In genomic region chr5:61535828-61536227, GRCh38 we compare ENCODE assay signal across 29 cellular contexts.
"Had no signal": no experiment of that assay in that cellular context is flagged by ENCODE, and none has a peak within 500 bp of the region (broad histone marks: within the 10 kb centered on the region; RNA-seq: fewer than 3 reads in every experiment).

No MANE protein-coding gene starts in this region.

- H3K4me3 ChIP-seq: stomach, suprapubic skin, testis, thoracic aorta, thyroid gland, tibial artery, tibial nerve, transverse colon, upper lobe of left lung, upper lobe of right lung, uterus, vagina had no signal

- H3K27me3 ChIP-seq: stomach, suprapubic skin, testis, thyroid gland, tibial artery, tibial nerve, transverse colon, upper lobe of left lung, upper lobe of right lung, uterus, vagina had no signal

- H3K4me1 Mint-ChIP-seq: stimulated activated memory B cell treated with anti-CD40 and anti-IgM and Interleukin-4, amounts not matched to agents 10 μg/mL and 1 μg/mL and 100 μg/mL, for 72 hours had no signal

- H3K4me3 Mint-ChIP-seq: stimulated activated effector memory CD8-positive, alpha-beta T cell treated with anti-CD3 and anti-CD28 coated beads, Interleukin-12 subunit alpha, Interleukin-12 subunit beta, amount 100 ng/mL, for 72 hours; stimulated activated memory B cell treated with anti-CD40 and anti-IgM and Interleukin-4, amounts not matched to agents 10 μg/mL and 1 μg/mL and 100 μg/mL, for 72 hours; stimulated activated naive B cell treated with anti-CD40 and anti-IgM and Interleukin-4, amounts not matched to agents 10 μg/mL and 1 μg/mL and 100 μg/mL, for 72 hours; stimulated activated naive CD8-positive, alpha-beta T cell treated with anti-CD3 and anti-CD28 coated beads, Interleukin-15, amount 100 ng/mL, for 72 hours; stimulated activated naive CD8-positive, alpha-beta T cell treated with anti-CD3 and anti-CD28 coated beads, Interleukin-15, Interleukin-2, amounts not matched to agents 100 ng/mL and 50 ng/mL, for 24 hours; type B pancreatic cell had no signal

- FAIRE-seq: urothelium cell line had no signal

- H3K36me3 ChIP-seq: uterus had no signal

- H3K27me3 Mint-ChIP-seq: stimulated activated memory B cell treated with anti-CD40 and anti-IgM and Interleukin-4, amounts not matched to agents 10 μg/mL and 1 μg/mL and 100 μg/mL, for 72 hours; stimulated activated naive B cell treated with anti-CD40 and anti-IgM and Interleukin-4, amounts not matched to agents 10 μg/mL and 1 μg/mL and 100 μg/mL, for 72 hours; stimulated activated naive CD8-positive, alpha-beta T cell treated with anti-CD3 and anti-CD28 coated beads, Interleukin-15, amount 100 ng/mL, for 72 hours; stimulated activated naive CD8-positive, alpha-beta T cell treated with anti-CD3 and anti-CD28 coated beads, Interleukin-15, Interleukin-2, amounts not matched to agents 100 ng/mL and 50 ng/mL, for 24 hours; type B pancreatic cell had no signal

- H3K27ac Mint-ChIP-seq: stimulated activated effector memory CD8-positive, alpha-beta T cell treated with anti-CD3 and anti-CD28 coated beads, Interleukin-12 subunit alpha, Interleukin-12 subunit beta, amount 100 ng/mL, for 72 hours; stimulated activated memory B cell treated with anti-CD40 and anti-IgM and Interleukin-4, amounts not matched to agents 10 μg/mL and 1 μg/mL and 100 μg/mL, for 72 hours; stimulated activated naive B cell treated with anti-CD40 and anti-IgM and Interleukin-4, amounts not matched to agents 10 μg/mL and 1 μg/mL and 100 μg/mL, for 72 hours; stimulated activated naive CD8-positive, alpha-beta T cell treated with anti-CD3 and anti-CD28 coated beads, Interleukin-15, amount 100 ng/mL, for 72 hours; stimulated activated naive CD8-positive, alpha-beta T cell treated with anti-CD3 and anti-CD28 coated beads, Interleukin-15, Interleukin-2, amounts not matched to agents 100 ng/mL and 50 ng/mL, for 24 hours; type B pancreatic cell had no signal

- ATAC-seq: stimulated activated effector memory CD8-positive, alpha-beta T cell treated with anti-CD3 and anti-CD28 coated beads, Interleukin-12 subunit alpha, Interleukin-12 subunit beta, amount 100 ng/mL, for 72 hours; stimulated activated memory B cell treated with anti-CD40 and anti-IgM and Interleukin-4, amounts not matched to agents 10 μg/mL and 1 μg/mL and 100 μg/mL, for 72 hours; stimulated activated naive B cell treated with anti-CD40 and anti-IgM and Interleukin-4, amounts not matched to agents 10 μg/mL and 1 μg/mL and 100 μg/mL, for 72 hours; stimulated activated naive CD8-positive, alpha-beta T cell treated with anti-CD3 and anti-CD28 coated beads, Interleukin-15, amount 100 ng/mL, for 72 hours; stimulated activated naive CD8-positive, alpha-beta T cell treated with anti-CD3 and anti-CD28 coated beads, Interleukin-15, Interleukin-2, amounts not matched to agents 100 U/mL and 50 U/mL, for 24 hours; upper lobe of right lung had no signal

- DNase-seq: stimulated activated CD4-positive, alpha-beta T cell treated with anti-CD3 and anti-CD28 coated beads, Interleukin-2, amount 100 ng/mL, for 48 hours; stimulated activated CD4-positive, alpha-beta T cell treated with anti-CD3 and anti-CD28 coated beads, Interleukin-4, amount 100 ng/mL, for 1 hour; stimulated activated CD4-positive, alpha-beta T cell treated with anti-CD3 and anti-CD28 coated beads, Interleukin-4, amount 100 ng/mL, for 24 hours; stimulated activated CD4-positive, alpha-beta T cell treated with anti-CD3 and anti-CD28 coated beads, Interleukin-4, amount 100 ng/mL, for 4 hours; stimulated activated CD8-positive, alpha-beta memory T cell treated with anti-CD3 and anti-CD28 coated beads, Interleukin-4, amount 100 ng/mL, for 48 hours; stimulated activated naive B cell treated with anti-CD40 and anti-IgM and Interleukin-4, amounts not matched to agents 10 μg/mL and 1 μg/mL and 100 μg/mL, for 72 hours; stimulated activated naive CD4-positive, alpha-beta T cell; stimulated activated naive CD4-positive, alpha-beta T cell treated with Interleukin-2 at 50 U/mL for 16 hours; stimulated activated naive CD8-positive, alpha-beta T cell treated with anti-CD3 and anti-CD28 coated beads, Interleukin-15, amount 100 ng/mL, for 72 hours; stimulated activated naive CD8-positive, alpha-beta T cell treated with anti-CD3 and anti-CD28 coated beads, Interleukin-15, Interleukin-2, amounts not matched to agents 100 U/mL and 50 U/mL, for 24 hours; stomach; substantia nigra; testis; thyroid gland; tibial artery; transverse colon; trophoblast cell; upper lobe of left lung; upper lobe of right lung; uterus had no signal

- H3K4me1 ChIP-seq: stomach, suprapubic skin, testis, thyroid gland, tibial artery, tibial nerve, upper lobe of left lung, upper lobe of right lung, uterus, vagina had no signal

- H3K9me3 ChIP-seq: testis, thoracic aorta, thyroid gland, tibial artery, transverse colon, uterus, vagina had no signal

- H3K27ac ChIP-seq: stomach, suprapubic skin, testis, thoracic aorta, thyroid gland, tibial artery, tibial nerve, transverse colon, upper lobe of left lung, upper lobe of right lung, uterus, vagina had no signal
